19 cellular contexts compared by ENCODE assay signal in the genomic region with DNA sequence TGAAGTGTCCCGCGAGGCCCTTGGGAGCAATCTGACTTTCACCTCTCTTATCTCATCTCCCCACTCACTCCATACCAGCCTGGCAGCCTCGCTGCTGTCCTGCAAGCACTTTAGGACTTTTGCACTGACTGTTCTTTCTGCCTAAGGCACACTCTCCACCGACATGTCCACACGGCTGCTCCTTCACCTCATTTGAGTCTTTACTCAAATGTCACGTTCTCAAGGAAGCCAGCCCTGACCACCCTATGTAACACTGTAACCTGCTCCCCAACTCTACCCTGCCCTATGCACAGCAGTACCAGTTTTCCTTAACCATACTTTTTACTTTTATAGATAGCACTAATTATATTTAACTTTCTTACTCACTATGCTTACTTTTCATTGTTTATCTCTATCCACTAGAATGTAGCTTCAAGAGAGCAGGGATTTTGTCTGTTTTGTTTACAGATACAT. TPM values are rescaled to one million over a fixed set of nuclear protein-coding genes. Genes with fewer than 3 reads are reported as not detected.
A peak's percentile ranks its signal among the peaks of the same experiment; 100 is the strongest.
DNase-seq lines count a peak whose midpoint lies in the region; ATAC-seq, FAIRE-seq and TF ChIP-seq lines count a peak whose summit lies in the region.
"Had no signal": no experiment of that assay in that cellular context is flagged by ENCODE, and none has a peak within 500 bp of the region (broad histone marks: within the 10 kb centered on the region; RNA-seq: fewer than 3 reads in every experiment).

No MANE protein-coding gene starts in this region.

- WGBS in mesenchymal stem cell = 85% methylated on average over 6 of the region's 6 CpGs
- 63% methylated on average over 6 of the region's 6 CpGs for WGBS in smooth muscle cell (ENCODE audit: low lambda C conversion rate)

- H4K91ac ChIP-seq in mesenchymal stem cell (ENCODE audit: low read length) = no peak overlapping the region

- H3K79me2 ChIP-seq in PC-3 (ENCODE audit: low read length) (no peaks in the 10 kb centered on the region), smooth muscle cell (ENCODE audit: low read depth) (no peaks in the 10 kb centered on the region)

- H3K4ac ChIP-seq in mesenchymal stem cell (ENCODE audit: low read depth in 1 of 2, low read length in 2 of 2) = no peak overlapping the region

- intact Hi-C loops in PC-3 (cut with micrococcal nuclease) = loop anchor here (5.0 kb wide), 2 partner anchors 73 to 148 kb away; no protein-coding TSS in a partner anchor

- H3K4me3 ChIP-seq in HEK293 (ENCODE audit: low read depth, low read length) (no peak overlapping the region), PC-3 (ENCODE audit: low read length) (no peak overlapping the region), mesenchymal stem cell (ENCODE audit: insufficient read depth in 1 of 2, low read depth in 1 of 2, low read length in 2 of 2) (no peak overlapping the region), smooth muscle cell (no peak overlapping the region)
- H3K4me3 ChIP-seq: ovary, skin epidermis, thoracic aorta had no signal

- H2AK5ac ChIP-seq in mesenchymal stem cell (ENCODE audit: low read length, severe bottlenecking) = no peak overlapping the region

- POLR2A ChIA-PET in HEK293 (lab: Yijun Ruan, JAX) (no interaction called here), PC-3 (lab: Charles Lee; ENCODE audit: unreplicated experiment) (no interaction called here)

- no peak for FAIRE-seq in RCC 7860 (lab: Jason Lieb, UNC)

- H3K23ac ChIP-seq in mesenchymal stem cell (ENCODE audit: low read length in 2 of 2) = no peak overlapping the region

- H3K9me3 ChIP-seq in HEK293 (ENCODE audit: control insufficient read depth, insufficient read depth, low read depth, low read length) = no peaks in the 10 kb centered on the region
- no peaks in the 10 kb centered on the region for H3K9me3 ChIP-seq in PC-3 (ENCODE audit: low read length)
- H3K9me3 ChIP-seq in mesenchymal stem cell (ENCODE audit: control insufficient read depth, low read length) = no peaks in the 10 kb centered on the region
- H3K9me3 ChIP-seq in smooth muscle cell (replicated peaks; ENCODE audit: low read depth) = no peaks in the 10 kb centered on the region
- H3K9me3 ChIP-seq: BE2C, ovary, thoracic aorta had no signal

- H3K4me2 ChIP-seq in PC-3 (ENCODE audit: low read length) (peak overlapping the region; percentile 27; the same call in 1 of the 2 replicates), mesenchymal stem cell (ENCODE audit: low read length, poor library complexity, severe bottlenecking) (no peak overlapping the region), smooth muscle cell (no peak overlapping the region)
- H3K4me2 ChIP-seq: KMS-11 had no signal

- no peaks in the 10 kb centered on the region for H4K20me1 ChIP-seq in PC-3 (ENCODE audit: low read length)
- no peaks in the 10 kb centered on the region for H4K20me1 ChIP-seq in smooth muscle cell (ENCODE audit: low read depth)

- H3K18ac ChIP-seq in mesenchymal stem cell (ENCODE audit: low read depth in 1 of 2, low read length in 2 of 2) = peak overlapping the region in 1 of 2 experiments; percentile 5

- TF ChIP-seq CTCF in HEK293 (tag by site-specific recombination; IDR thresholded peaks at IDR 0.05) (no peak), PC-3 (conservative IDR thresholded peaks at IDR 0.05; ENCODE audit: low read depth, low read length) (no peak), smooth muscle cell (IDR thresholded peaks at IDR 0.05; ENCODE audit: borderline replicate concordance, insufficient read depth, poor library complexity, severe bottlenecking) (no peak)

- peak overlapping the region; percentile 45 for H4K8ac ChIP-seq in mesenchymal stem cell (ENCODE audit: low read length)

- H3K79me1 ChIP-seq in mesenchymal stem cell (replicated peaks; ENCODE audit: low read length, poor library complexity, severe bottlenecking) = peaks cover 5% of the 10 kb centered on the region

- H3F3A ChIP-seq in PC-3 (ENCODE audit: low read length, unreplicated experiment) (no peaks in the 10 kb centered on the region), smooth muscle cell (ENCODE audit: low read depth) (no peaks in the 10 kb centered on the region)

- H2BK12ac ChIP-seq in mesenchymal stem cell (ENCODE audit: low read length in 2 of 2) = no peak overlapping the region

- H2AFZ ChIP-seq in PC-3 (ENCODE audit: low read length) = no peak overlapping the region
- H2AFZ ChIP-seq in mesenchymal stem cell (ENCODE audit: low read depth, low read length) = no peak overlapping the region
- H2AFZ ChIP-seq in smooth muscle cell (ENCODE audit: low read depth) = no peak overlapping the region

- H3K27me3 ChIP-seq in PC-3 (ENCODE audit: low read length) (no peaks in the 10 kb centered on the region), mesenchymal stem cell (ENCODE audit: control insufficient read depth in 1 of 2, insufficient read depth in 1 of 2, low read length in 2 of 2) (no peaks in the 10 kb centered on the region), smooth muscle cell (ENCODE audit: low read depth) (no peaks in the 10 kb centered on the region)
- H3K27me3 ChIP-seq: BE2C, ovary had no signal

- BruUV-seq in PC-3 (replicated peaks; lab: Mats Ljungman, UMichigan) = no TSS peak

- H2BK15ac ChIP-seq in mesenchymal stem cell (ENCODE audit: low read depth, poor library complexity, severe bottlenecking) = no peak overlapping the region

- H2BK120ac ChIP-seq in mesenchymal stem cell (ENCODE audit: low read depth, low read length) = no peak overlapping the region

- H3K4me1 ChIP-seq in HEK293 (ENCODE audit: control insufficient read depth, insufficient read depth, low read length) (peaks cover 39% of the 10 kb centered on the region), PC-3 (ENCODE audit: insufficient read depth, low read length) (peaks cover 12% of the 10 kb centered on the region), mesenchymal stem cell (ENCODE audit: control insufficient read depth, insufficient read depth, low read depth, low read length) (no peaks in the 10 kb centered on the region), smooth muscle cell (ENCODE audit: low read depth) (no peaks in the 10 kb centered on the region)
- H3K4me1 ChIP-seq: BE2C had no signal

- CTCF ChIA-PET in HEK293 (lab: Yijun Ruan, JAX) (no interaction called here), PC-3 (lab: Charles Lee) (no interaction called here)

- no peaks in the 10 kb centered on the region for H3K36me3 ChIP-seq in HEK293 (ENCODE audit: control insufficient read depth in 2 of 2, insufficient read depth in 1 of 2, low read length in 2 of 2)
- no peaks in the 10 kb centered on the region for H3K36me3 ChIP-seq in PC-3 (ENCODE audit: low read depth, low read length)
- H3K36me3 ChIP-seq in mesenchymal stem cell (ENCODE audit: control insufficient read depth in 1 of 2, insufficient read depth in 2 of 2, low read depth in 1 of 2, low read length in 2 of 2) = no peaks in the 10 kb centered on the region
- H3K36me3 ChIP-seq in smooth muscle cell (ENCODE audit: low read depth) = no peaks in the 10 kb centered on the region
- H3K36me3 ChIP-seq: BE2C, ovary, thoracic aorta, WERI-Rb-1 had no signal

- DNase-seq in DMS 273 (lab: John Stamatoyannopoulos, UW; ENCODE audit: unreplicated experiment) = peak; percentile 59
- DNase-seq in PC-3 = peak; percentile 35
- peak; percentile 12 for DNase-seq in mesenchymal stem cell
- no peak for DNase-seq in smooth muscle cell (lab: John Stamatoyannopoulos, UW; ENCODE audit: unreplicated experiment)
- DNase-seq in NCI-H1048 (lab: John Stamatoyannopoulos, UW) = no peak
- DNase-seq in RCC 7860 (ENCODE audit: low spot score) = no peak
- DNase-seq: activated effector memory CD4-positive, alpha-beta T cell treated with Interleukin-2 at 50 U/mL for 16 hours; BE2C; cerebellar nuclear complex; endodermal cell; hippocampal formation; NCI-H1694; ovary; WERI-Rb-1 had no signal

- ATAC-seq in PC-3 (peak; percentile 77), GM19463 (IDR thresholded peaks at IDR 0.05; ENCODE audit: unreplicated experiment) (no peak)

- peak overlapping the region; percentile 59 for H3K27ac ChIP-seq in HEK293 (ENCODE audit: extremely low read depth, low read depth, low read length)
- H3K27ac ChIP-seq in PC-3 (ENCODE audit: low read length) = no peak overlapping the region
- H3K27ac ChIP-seq in mesenchymal stem cell (ENCODE audit: low read length, poor library complexity, severe bottlenecking) = no peak overlapping the region
- H3K27ac ChIP-seq in smooth muscle cell (ENCODE audit: low read depth) = no peak overlapping the region
- H3K27ac ChIP-seq: KMS-11, ovary, skin epidermis, thoracic aorta, WERI-Rb-1 had no signal

- H3K14ac ChIP-seq in mesenchymal stem cell (ENCODE audit: low read length in 2 of 2) = no peak overlapping the region

- no peaks in the 10 kb centered on the region for H3K9me2 ChIP-seq in PC-3 (replicated peaks; ENCODE audit: low read length)

- H3K9ac ChIP-seq in PC-3 (ENCODE audit: low read length) (no peak overlapping the region), mesenchymal stem cell (ENCODE audit: low read length) (no peak overlapping the region), smooth muscle cell (ENCODE audit: low read depth) (no peak overlapping the region)
- H3K9ac ChIP-seq: KMS-11 had no signal

- H2BK5ac ChIP-seq in mesenchymal stem cell (ENCODE audit: low read depth, low read length, poor library complexity, severe bottlenecking) = no peak overlapping the region

TF ChIP-seq in HEK293, 187 proteins besides CTCF, POLR2A, EP300 and RAD21 (continues in another document):
- TF ChIP-seq ZNF600 (tag by site-specific recombination; IDR thresholded peaks at IDR 0.05) (peak; percentile 98), FEZF1 (tag by site-specific recombination; IDR thresholded peaks at IDR 0.05) (peak; percentile 56), ZNF830 (tag by site-specific recombination; IDR thresholded peaks at IDR 0.05; ENCODE audit: low read depth) (no peak), ZXDB (tag by site-specific recombination; IDR thresholded peaks at IDR 0.05) (0 out of 2 replicates have a peak, but pooled peaks have one; percentile 50), ZNF10 (tag by site-specific recombination; IDR thresholded peaks at IDR 0.05) (peak; percentile 76), ZNF16 (tag by site-specific recombination; IDR thresholded peaks at IDR 0.05; ENCODE audit: low read depth) (no peak)
- TF ChIP-seq, protein P1, sequence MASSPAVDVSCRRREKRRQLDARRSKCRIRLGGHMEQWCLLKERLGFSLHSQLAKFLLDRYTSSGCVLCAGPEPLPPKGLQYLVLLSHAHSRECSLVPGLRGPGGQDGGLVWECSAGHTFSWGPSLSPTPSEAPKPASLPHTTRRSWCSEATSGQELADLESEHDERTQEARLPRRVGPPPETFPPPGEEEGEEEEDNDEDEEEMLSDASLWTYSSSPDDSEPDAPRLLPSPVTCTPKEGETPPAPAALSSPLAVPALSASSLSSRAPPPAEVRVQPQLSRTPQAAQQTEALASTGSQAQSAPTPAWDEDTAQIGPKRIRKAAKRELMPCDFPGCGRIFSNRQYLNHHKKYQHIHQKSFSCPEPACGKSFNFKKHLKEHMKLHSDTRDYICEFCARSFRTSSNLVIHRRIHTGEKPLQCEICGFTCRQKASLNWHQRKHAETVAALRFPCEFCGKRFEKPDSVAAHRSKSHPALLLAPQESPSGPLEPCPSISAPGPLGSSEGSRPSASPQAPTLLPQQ (tag by site-specific recombination; IDR thresholded peaks at IDR 0.05) = peak; percentile 23; the same call in 1 of the 2 replicates

RNA-seq across cellular contexts. Expression of gene PRKD1, which starts 32.0 kb away (rescaled TPM):
- 1.2 and 3.0 TPM in 2 replicates for total RNA-seq in PC-3 (2014; rRNA removed)
- polyA plus RNA-seq in mesenchymal stem cell (2013, experiment 1 of 2) = 6.5 TPM
- polyA plus RNA-seq in mesenchymal stem cell (2013, experiment 2 of 2) = 6.3 TPM
- 4.8 and 7.2 TPM in 2 replicates for total RNA-seq in smooth muscle cell
- polyA plus RNA-seq in smooth muscle cell = 3.7 and 5.6 TPM in 2 replicates

Comparison
In these comparisons a context has a peak if more than half of its experiments do, and no peak if none do; other contexts are left out.
1. DNase-seq: peak in DMS 273 (single experiment), PC-3 (single experiment) and mesenchymal stem cell (single experiment); none in smooth muscle cell (single experiment), NCI-H1048 (single experiment) and RCC 7860 (single experiment).